ENCODE assay signal across 8 cellular contexts in the genomic region with DNA sequence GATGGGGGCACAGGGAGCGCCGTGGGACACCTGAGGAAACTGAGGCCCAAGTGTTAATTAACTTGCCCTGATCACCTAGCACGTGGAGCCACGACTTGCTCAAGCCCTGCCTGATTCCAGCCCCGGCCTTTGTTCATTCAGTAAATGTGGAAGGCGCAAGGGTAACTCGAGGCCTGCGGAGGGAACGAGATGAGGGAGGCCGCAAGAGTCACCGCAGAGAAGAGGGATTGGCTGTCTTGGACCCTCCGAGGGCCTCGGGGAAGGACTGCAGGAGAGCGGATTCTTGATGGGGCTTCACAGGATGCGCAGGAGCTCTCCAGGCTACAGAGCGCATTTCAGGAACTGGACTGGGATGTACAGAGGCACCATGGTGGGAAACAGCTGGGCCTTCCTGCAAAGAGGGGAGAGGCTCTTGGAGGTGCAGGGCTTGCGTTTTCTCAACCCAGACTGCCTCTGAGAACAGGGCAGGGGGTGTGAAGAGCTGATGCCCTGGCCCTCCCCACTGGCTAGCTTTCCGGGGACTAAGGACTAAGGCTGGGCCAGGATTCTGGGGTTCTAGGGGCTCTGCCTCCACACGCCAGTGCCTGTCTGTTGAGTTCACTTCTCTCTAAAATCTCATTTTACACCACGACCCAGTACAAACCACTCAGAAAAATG. TPM values are rescaled to one million over a fixed set of nuclear protein-coding genes. Genes with fewer than 3 reads are reported as not detected.
A peak's percentile ranks its signal among the peaks of the same experiment; 100 is the strongest.
DNase-seq lines count a peak whose midpoint lies in the region; ATAC-seq and TF ChIP-seq lines count a peak whose summit lies in the region.

No MANE protein-coding gene starts in this region.

- no peak for DNase-seq in BJ (ENCODE audit: low read depth)
- no peak for DNase-seq in LNCaP clone FGC (ENCODE audit: low read depth)
- DNase-seq in central memory CD8-positive, alpha-beta T cell (ENCODE audit: low spot score in 2 of 2) = no peak
- DNase-seq in natural killer cell treated with Interleukin-12 subunit alpha and Interleukin-12 subunit beta and Interleukin-15 and Interleukin-18, amount 100 ng/mL, for 72 hours (ENCODE audit: low spot score) = no peak
- DNase-seq in left lobe of liver (ENCODE audit: low spot score) = no peak
- DNase-seq in cortex of kidney (lab: John Stamatoyannopoulos, UW) = no peak
- no peak for DNase-seq in A172 (ENCODE audit: low spot score)

- H3K4me3 ChIP-seq in BJ (ENCODE audit: low read depth, low read length) (peak overlapping the region; percentile 51), LNCaP clone FGC (ENCODE audit: low read depth, low read length) (peak overlapping the region; percentile 56)

- H3K4me3 Mint-ChIP-seq in central memory CD8-positive, alpha-beta T cell = peak overlapping the region; percentile 87
- peak overlapping the region; percentile 92 for H3K4me3 Mint-ChIP-seq in natural killer cell treated with Interleukin-12 subunit alpha and Interleukin-12 subunit beta and Interleukin-15 and Interleukin-18, amount 100 ng/mL, for 72 hours

- H3K27ac Mint-ChIP-seq in central memory CD8-positive, alpha-beta T cell (ENCODE audit: low read depth) = no peak overlapping the region
- peak overlapping the region in 1 of 2 donors; percentile 99 for H3K27ac Mint-ChIP-seq in natural killer cell treated with Interleukin-12 subunit alpha and Interleukin-12 subunit beta and Interleukin-15 and Interleukin-18, amount 100 ng/mL, for 72 hours

- no peaks in the 10 kb centered on the region for H3K27me3 ChIP-seq in BJ (ENCODE audit: control insufficient read depth, insufficient read depth, low read length)

- no peak for TF ChIP-seq CTCF in BJ (IDR thresholded peaks at IDR 0.05; ENCODE audit: insufficient read depth, low read depth, low read length)
- TF ChIP-seq CTCF in LNCaP clone FGC (IDR thresholded peaks at IDR 0.05; ENCODE audit: control insufficient read depth, extremely low read depth, insufficient read depth) = no peak

- no peaks in the 10 kb centered on the region for H3K9me3 Mint-ChIP-seq in central memory CD8-positive, alpha-beta T cell
- H3K9me3 Mint-ChIP-seq in natural killer cell treated with Interleukin-12 subunit alpha and Interleukin-12 subunit beta and Interleukin-15 and Interleukin-18, amount 100 ng/mL, for 72 hours = no peaks in the 10 kb centered on the region

- POLR2A ChIA-PET in BJ (lab: Charles Lee) = no interaction called here

- peaks cover 2% of the 10 kb centered on the region for H3K36me3 ChIP-seq in BJ (ENCODE audit: control insufficient read depth, insufficient read depth, low read length)

- no peak for ATAC-seq in central memory CD8-positive, alpha-beta T cell (replicated peaks; ENCODE audit: extremely low read depth, poor library complexity, severe bottlenecking)
- no peak for ATAC-seq in natural killer cell treated with Interleukin-12 subunit alpha and Interleukin-12 subunit beta and Interleukin-15 and Interleukin-18, amount 100 ng/mL, for 72 hours
- no peak for ATAC-seq in left lobe of liver
- ATAC-seq in GM21529 (IDR thresholded peaks at IDR 0.05; ENCODE audit: unreplicated experiment) = no peak

- peaks cover 42% of the 10 kb centered on the region for H3K4me1 Mint-ChIP-seq in central memory CD8-positive, alpha-beta T cell
- H3K4me1 Mint-ChIP-seq in natural killer cell treated with Interleukin-12 subunit alpha and Interleukin-12 subunit beta and Interleukin-15 and Interleukin-18, amount 100 ng/mL, for 72 hours (ENCODE audit: low read depth in 2 of 2) = peaks cover 30 to 56% of the 10 kb centered on the region in 2 donors

- CTCF ChIA-PET in BJ (lab: Yijun Ruan, JAX) = interaction anchor here (1.3 kb wide), 1 partner anchor 44 kb away, joined by 3 read pairs; no protein-coding TSS in a partner anchor

- peaks cover 22% of the 10 kb centered on the region for H3K36me3 Mint-ChIP-seq in central memory CD8-positive, alpha-beta T cell (ENCODE audit: insufficient read depth)
- H3K36me3 Mint-ChIP-seq in natural killer cell treated with Interleukin-12 subunit alpha and Interleukin-12 subunit beta and Interleukin-15 and Interleukin-18, amount 100 ng/mL, for 72 hours = no peaks in the 10 kb centered on the region

- H3K27me3 Mint-ChIP-seq in central memory CD8-positive, alpha-beta T cell = no peaks in the 10 kb centered on the region
- no peaks in the 10 kb centered on the region for H3K27me3 Mint-ChIP-seq in natural killer cell treated with Interleukin-12 subunit alpha and Interleukin-12 subunit beta and Interleukin-15 and Interleukin-18, amount 100 ng/mL, for 72 hours

RNA-seq across cellular contexts. Expression of gene ANKMY1, which starts 0.6 kb away (rescaled TPM):
- 4.4 and 6.8 TPM in 2 replicates for polyA plus RNA-seq in BJ (2011; rRNA removed)
- polyA minus RNA-seq in BJ (2011; rRNA and poly(A)+ RNA removed) = 9.4 and 11.2 TPM in 2 replicates
- 10 to 100 TPM; 13.0 to 40.9 TPM for total RNA-seq in natural killer cell treated with Interleukin-12 subunit alpha and Interleukin-12 subunit beta and Interleukin-15 and Interleukin-18, amount 100 ng/mL, for 72 hours
- total RNA-seq in left lobe of liver = 13.1 TPM
- 8.0 and 8.9 TPM in 2 replicates for total RNA-seq in A172 (2014; rRNA removed; shearing (Covaris generic))

RNA-seq across cellular contexts. Expression of gene DUSP28, which starts 1.8 kb away (rescaled TPM):
- polyA plus RNA-seq in BJ (2011; rRNA removed) = 3.1 and 4.6 TPM in 2 replicates
- polyA minus RNA-seq in BJ (2011; rRNA and poly(A)+ RNA removed) = 1.8 TPM in 2 replicates
- total RNA-seq in natural killer cell treated with Interleukin-12 subunit alpha and Interleukin-12 subunit beta and Interleukin-15 and Interleukin-18, amount 100 ng/mL, for 72 hours = 1 to 10 TPM; 6.1 to 6.3 TPM
- total RNA-seq in left lobe of liver = 2.0 TPM
- total RNA-seq in A172 (2014; rRNA removed; shearing (Covaris generic)) = 12.3 and 12.6 TPM in 2 replicates

RNA-seq across cellular contexts. Expression of gene RNPEPL1, which starts 9.9 kb away (rescaled TPM):
- polyA plus RNA-seq in BJ (2011; rRNA removed) = 7.3 and 12.7 TPM in 2 replicates
- 25.4 and 47.9 TPM in 2 replicates for polyA minus RNA-seq in BJ (2011; rRNA and poly(A)+ RNA removed)
- 10 to 100 TPM; 60.9 to 67.6 TPM for total RNA-seq in natural killer cell treated with Interleukin-12 subunit alpha and Interleukin-12 subunit beta and Interleukin-15 and Interleukin-18, amount 100 ng/mL, for 72 hours
- 40.6 TPM for total RNA-seq in left lobe of liver
- total RNA-seq in A172 (2014; rRNA removed; shearing (Covaris generic)) = 13.5 and 19.8 TPM in 2 replicates

RNA-seq across cellular contexts. Expression of gene CAPN10, which starts 28.2 kb away (rescaled TPM):
- 7.6 and 14.9 TPM in 2 replicates for polyA plus RNA-seq in BJ (2011; rRNA removed)
- polyA minus RNA-seq in BJ (2011; rRNA and poly(A)+ RNA removed) = 4.6 and 7.8 TPM in 2 replicates
- 10 to 100 TPM; 50.4 to 73.9 TPM for total RNA-seq in natural killer cell treated with Interleukin-12 subunit alpha and Interleukin-12 subunit beta and Interleukin-15 and Interleukin-18, amount 100 ng/mL, for 72 hours
- 13.7 TPM for total RNA-seq in left lobe of liver
- 15.4 and 22.2 TPM in 2 replicates for total RNA-seq in A172 (2014; rRNA removed; shearing (Covaris generic))
